In the genomic region with DNA sequence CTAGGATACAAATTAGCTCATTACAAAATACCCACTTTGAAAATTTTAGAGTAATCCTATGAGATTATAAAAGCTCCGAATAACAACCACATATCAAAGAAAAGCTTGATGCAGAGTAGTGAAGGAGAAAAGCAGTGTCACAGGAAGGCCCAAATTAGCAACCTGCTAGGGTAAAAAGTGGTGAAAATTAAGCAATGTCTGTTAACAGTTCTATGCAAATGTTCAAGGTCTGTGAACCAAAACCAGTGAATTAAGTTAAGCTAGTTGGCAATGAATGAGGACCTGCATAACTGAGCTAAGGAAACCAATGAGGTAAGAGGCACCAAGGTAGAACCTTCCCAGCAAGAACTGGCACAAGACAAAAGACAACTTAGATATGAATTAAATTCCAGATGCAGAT, we compare ENCODE assay signal across 1 cellular context.
TF ChIP-seq lines count a peak whose summit lies in the region.

No MANE protein-coding gene starts in this region.

TF ChIP-seq in GM23338, 12 proteins besides CTCF, POLR2A, EP300 and RAD21 (continued from another document):
- no peak for TF ChIP-seq ZNF462 (CRISPR knock-in tag; IDR thresholded peaks at IDR 0.05)
- TF ChIP-seq POLR2AphosphoS5 (IDR thresholded peaks at IDR 0.05; ENCODE audit: low read depth): no peak
- no peak for TF ChIP-seq ZNF331 (CRISPR knock-in tag; IDR thresholded peaks at IDR 0.05; ENCODE audit: low read depth)
- TF ChIP-seq ZNF114 (CRISPR knock-in tag; IDR thresholded peaks at IDR 0.05): no peak
- TF ChIP-seq EZH2 (IDR thresholded peaks at IDR 0.05; ENCODE audit: low read depth, unreplicated experiment): no peak
- no peak for TF ChIP-seq JUNB (IDR thresholded peaks at IDR 0.05; ENCODE audit: unreplicated experiment)
- no peak for TF ChIP-seq EZH2phosphoT487 (IDR thresholded peaks at IDR 0.05; ENCODE audit: unreplicated experiment)
- TF ChIP-seq ETS1 (IDR thresholded peaks at IDR 0.05): no peak
